Comparison of ENCODE assay signal across 17 cellular contexts in the genomic region with DNA sequence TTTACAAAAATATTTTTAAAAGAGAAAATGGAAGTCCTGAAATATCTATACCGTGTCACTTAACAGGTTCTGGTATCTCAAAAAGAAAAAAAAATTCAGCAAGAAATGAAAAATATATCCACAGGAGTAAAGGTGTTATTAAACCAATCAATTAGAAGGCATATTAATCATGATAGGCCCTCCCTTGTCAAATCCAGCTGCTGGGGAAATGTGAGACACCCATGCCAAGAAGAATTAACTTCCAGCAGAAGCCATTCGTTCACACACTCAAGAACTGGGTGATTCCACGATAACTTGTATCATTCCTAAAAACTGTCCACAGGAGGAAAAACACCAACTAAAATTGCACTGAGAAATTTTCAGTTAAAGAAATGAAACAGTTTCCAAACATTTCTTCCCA. TPM values are rescaled to one million over a fixed set of nuclear protein-coding genes. Genes with fewer than 3 reads are reported as not detected.
A peak's percentile ranks its signal among the peaks of the same experiment; 100 is the strongest.
DNase-seq lines count a peak whose midpoint lies in the region; ATAC-seq, FAIRE-seq and TF ChIP-seq lines count a peak whose summit lies in the region.
"Had no signal": no experiment of that assay in that cellular context is flagged by ENCODE, and none has a peak within 500 bp of the region (broad histone marks: within the 10 kb centered on the region; RNA-seq: fewer than 3 reads in every experiment).

No MANE protein-coding gene starts in this region.

- WGBS in heart right ventricle, 2 donors = 75 to 82% methylated on average over 3 of the region's 3 CpGs
- 13 to 19% methylated on average over 3 of the region's 3 CpGs for WGBS in pancreas, 2 donors

- H3K27ac ChIP-seq in right atrium auricular region (peak overlapping the region; percentile 64 to 73), heart right ventricle (peak overlapping the region in 5 of 10 donors; percentile 1 to 69 (median 24)), caudate nucleus (ENCODE audit: low read depth, low read length) (peak overlapping the region; percentile 17), pancreas (peak overlapping the region in 2 of 4 donors; percentile 36 to 42)
- H3K27ac ChIP-seq: C4-2B had no signal

- ATAC-seq in heart right ventricle = no peak
- peak; percentile 56 to 76 (median 60) for ATAC-seq in pancreas
- no peak for ATAC-seq in activated CD4-positive, CD25-positive, alpha-beta regulatory T cell treated with anti-CD3 and anti-CD28 coated beads, Interleukin-2, amount 50 U/mL, for 24 hours
- ATAC-seq in HG03460 (IDR thresholded peaks at IDR 0.05; ENCODE audit: unreplicated experiment) = no peak

- peaks cover 0 to 41% of the 10 kb centered on the region in 2 donors for H3K4me1 ChIP-seq in right atrium auricular region
- H3K4me1 ChIP-seq in heart right ventricle = peaks cover 0 to 65% (median 35%) of the 10 kb centered on the region in 9 donors
- H3K4me1 ChIP-seq in pancreas = peaks cover 15 to 37% (median 33%) of the 10 kb centered on the region in 3 donors

- no peak for FAIRE-seq in pancreas (lab: Jason Lieb, UNC)

- no peak overlapping the region for H3K4me3 ChIP-seq in right atrium auricular region
- no peak overlapping the region for H3K4me3 ChIP-seq in heart right ventricle
- H3K4me3 ChIP-seq in pancreas = no peak overlapping the region
- H3K4me3 ChIP-seq: HAP-1 had no signal

- TF ChIP-seq CTCF in right atrium auricular region (IDR thresholded peaks at IDR 0.05) (no peak), heart right ventricle (IDR thresholded peaks at IDR 0.05) (no peak), pancreas (IDR thresholded peaks at IDR 0.05) (no peak)

- intact Hi-C loops in heart right ventricle (cut with DNase I) (no loop called here), pancreas (cut with DNase I) (no loop called here)

- DNase-seq in right atrium auricular region (ENCODE audit: low spot score) (no peak), heart right ventricle (no peak), caudate nucleus (lab: John Stamatoyannopoulos, UW) (no peak), pancreas (peak in 1 of 6 donors; percentile 38), Ammon's horn (ENCODE audit: low spot score) (no peak)
- DNase-seq: ACHN, DMS79, Kasumi-1, MM.1S, NCI-H1092, NCI-H1436 treated with DMSO at 0.1 percent for 48 hours, NCI-H2081, NCI-H510A had no signal

- H3K9me3 ChIP-seq in right atrium auricular region (no peaks in the 10 kb centered on the region), heart right ventricle (no peaks in the 10 kb centered on the region), pancreas (no peaks in the 10 kb centered on the region)
- H3K9me3 ChIP-seq: HAP-1 had no signal

- H3K27me3 ChIP-seq in right atrium auricular region (no peaks in the 10 kb centered on the region), heart right ventricle (no peaks in the 10 kb centered on the region), pancreas (no peaks in the 10 kb centered on the region)

- H3K36me3 ChIP-seq in right atrium auricular region = no peaks in the 10 kb centered on the region
- H3K36me3 ChIP-seq in heart right ventricle = peaks cover 0 to 34% (median 0%) of the 10 kb centered on the region in 9 donors
- peaks cover 0 to 4% (median 0%) of the 10 kb centered on the region in 3 donors for H3K36me3 ChIP-seq in pancreas

RNA-seq across cellular contexts. Expression of a gene that starts 57.6 kb away (rescaled TPM):
- 100 to 1,000 TPM; 326 to 389 TPM for total RNA-seq in right atrium auricular region
- total RNA-seq in heart right ventricle = 100 to 1,000 TPM; 324 to 434 (median 398) TPM
- polyA plus RNA-seq in heart right ventricle = 100 to 1,000 TPM; 106 to 186 TPM
- 100 to 1,000 TPM; 156 to 372 (median 180) TPM for total RNA-seq in pancreas
- 100 to 1,000 TPM in 1 of 2 donors, 10 to 100 TPM in 1; 50.7 to 164 TPM for polyA plus RNA-seq in pancreas

Comparison
In these comparisons a context has a peak if more than half of its experiments do, and no peak if none do; other contexts are left out.
1. ATAC-seq: peak in pancreas (4 of 4); none in heart right ventricle (0 of 8), activated CD4-positive, CD25-positive, alpha-beta regulatory T cell treated with anti-CD3 and anti-CD28 coated beads, Interleukin-2, amount 50 U/mL, for 24 hours (0 of 2) and HG03460 (single experiment).